24 cellular contexts compared by ENCODE assay signal in the genomic region with DNA sequence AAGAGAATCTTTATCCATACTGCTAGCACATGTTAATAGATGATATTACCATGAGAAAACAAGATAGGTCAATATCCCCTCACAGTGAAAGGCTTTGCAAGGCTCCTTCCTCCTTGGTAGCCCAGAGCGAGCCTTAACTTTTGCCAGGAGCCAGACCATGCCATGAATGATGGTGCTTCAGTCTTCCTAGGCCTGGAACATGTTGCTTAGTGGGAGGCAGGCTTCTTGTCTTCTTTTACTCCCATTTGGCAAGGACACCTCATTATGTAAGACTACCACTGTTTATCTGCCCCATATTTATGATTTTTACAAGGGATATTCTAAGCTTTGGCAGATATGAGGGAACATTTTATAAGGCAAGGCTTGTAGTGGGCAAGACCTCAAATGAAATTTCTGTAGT.
"Had no signal": no experiment of that assay in that cellular context is flagged by ENCODE, and none has a peak within 500 bp of the region (broad histone marks: within the 10 kb centered on the region; RNA-seq: fewer than 3 reads in every experiment).

No MANE protein-coding gene starts in this region.

- H3K4me3 ChIP-seq: MG63 had no signal

- DNase-seq: IMR-90, Karpas-422, KG1, MG63, NCI-H1092, NCI-H1105 treated with DMSO at 0.1 percent for 48 hours, NCI-H1417 treated with DMSO at 0.1 percent for 48 hours, NCI-H146, NCI-H1694 treated with DMSO at 0.1 percent for 48 hours, NCI-H1930, NCI-H2081, NCI-H2107, NCI-H226, NCI-H446, NCI-H510A, NCI-H524 treated with DMSO at 0.1 percent for 48 hours, NCI-H69, NCI-H774, PC-3, SHP77, SK-N-SH had no signal

- H3K36me3 ChIP-seq: MG63 had no signal

- H3K27me3 ChIP-seq: MG63 had no signal

- ATAC-seq: HepG2, Panc1, PC-3 had no signal

- H3K9me3 ChIP-seq: MG63, SK-N-SH had no signal

- H3K27ac ChIP-seq: RWPE1 had no signal
